8 cellular contexts compared by ENCODE assay signal in genomic region chr14:91114079-91115065, GRCh38. TPM values are rescaled to one million over a fixed set of nuclear protein-coding genes. Genes with fewer than 3 reads are reported as not detected.
DNase-seq lines count a peak whose midpoint lies in the region; ATAC-seq and TF ChIP-seq lines count a peak whose summit lies in the region.

No MANE protein-coding gene starts in this region.

- H3K4me1 ChIP-seq in HUES48 (ENCODE audit: control insufficient read depth, insufficient read depth, low read length) (peaks cover 34% of the 10 kb centered on the region), gastroesophageal sphincter (peaks cover 3 to 87% (median 27%) of the 10 kb centered on the region in 3 donors), neuron (ENCODE audit: insufficient read depth, low read length) (peaks cover 22% of the 10 kb centered on the region)

- DNase-seq in DMS153 treated with DMSO at 0.1 percent for 48 hours (lab: John Stamatoyannopoulos, UW; ENCODE audit: unreplicated experiment), result peak; percentile 44
- peak; percentile 57 for DNase-seq in RWPE1 (ENCODE audit: low spot score)
- DNase-seq in activated naive CD4-positive, alpha-beta T cell (lab: John Stamatoyannopoulos, UW), result peak; percentile 21 to 52 (median 30)
- DNase-seq in stromal cell of bone marrow (ENCODE audit: low read depth), result peak; percentile 47

- POLR2A ChIA-PET in RWPE1 (lab: Yijun Ruan, JAX; ENCODE audit: low non-redundant PET), result interaction anchor here (0.6 to 1.2 kb wide), 2 partner anchors 44 to 54 kb away, joined by 3 read pairs; partner anchors contain the start of gene RPS6KA5

- peak overlapping the region; percentile 71 for H2AFZ ChIP-seq in neuron (ENCODE audit: low read depth, low read length)

- WGBS in gastroesophageal sphincter (ENCODE audit: low coverage in 1 of 2), 2 donors, result 0 to 18% methylated on average over 2 to 6 of the region's 18 CpGs

- CTCF ChIA-PET in RWPE1 (lab: Yijun Ruan, JAX), result no interaction called here

- H3K27me3 ChIP-seq in HUES48 (ENCODE audit: control insufficient read depth, insufficient read depth, low read length), result no peaks in the 10 kb centered on the region
- H3K27me3 ChIP-seq in gastroesophageal sphincter, result no peaks in the 10 kb centered on the region
- no peaks in the 10 kb centered on the region for H3K27me3 ChIP-seq in neuron (ENCODE audit: insufficient read depth, low read length)

- H3K36me3 ChIP-seq in HUES48 (ENCODE audit: control insufficient read depth, insufficient read depth, low read length), result no peaks in the 10 kb centered on the region
- H3K36me3 ChIP-seq in gastroesophageal sphincter, result no peaks in the 10 kb centered on the region
- H3K36me3 ChIP-seq in neuron (ENCODE audit: insufficient read depth, low read length), result no peaks in the 10 kb centered on the region

- peak; percentile 43 to 72 for TF ChIP-seq POLR2A in gastroesophageal sphincter (IDR thresholded peaks at IDR 0.05)

- peak overlapping the region; percentile 94 for H3K27ac ChIP-seq in HUES48 (ENCODE audit: low read depth, low read length)
- H3K27ac ChIP-seq in RWPE1, result peak overlapping the region; percentile 97
- peak overlapping the region; percentile 90 to 97 (median 96) for H3K27ac ChIP-seq in gastroesophageal sphincter

- H3K4me3 ChIP-seq in HUES48 (ENCODE audit: low read depth, low read length), result peak overlapping the region; percentile 42
- peak overlapping the region; percentile 61 to 85 for H3K4me3 ChIP-seq in gastroesophageal sphincter
- H3K4me3 ChIP-seq in neuron (ENCODE audit: low read length), result peak overlapping the region; percentile 46

- TF ChIP-seq CTCF in RWPE1 (conservative IDR thresholded peaks at IDR 0.05; ENCODE audit: low read depth) (no peak), gastroesophageal sphincter (IDR thresholded peaks at IDR 0.05) (no peak)

- peak overlapping the region; percentile 58 for H3K9ac ChIP-seq in HUES48 (ENCODE audit: low read depth, low read length)

- ATAC-seq in GM21423 (IDR thresholded peaks at IDR 0.05; ENCODE audit: unreplicated experiment) (peak; percentile 72), gastroesophageal sphincter (peak; percentile 78)

- no peak for TF ChIP-seq EP300 in gastroesophageal sphincter (IDR thresholded peaks at IDR 0.05)

- H3K9me3 ChIP-seq in HUES48 (ENCODE audit: control insufficient read depth, insufficient read depth, low read length) (no peaks in the 10 kb centered on the region), gastroesophageal sphincter (no peaks in the 10 kb centered on the region), neuron (ENCODE audit: low read length) (peaks cover 2% of the 10 kb centered on the region)

RNA-seq across cellular contexts. Expression of gene DGLUCY, which starts 0.5 kb away (rescaled TPM):
- total RNA-seq in gastroesophageal sphincter, result 100 to 1,000 TPM in 1 of 4 donors, 10 to 100 TPM in 3; 52.8 to 118 (median 77.3) TPM

RNA-seq across cellular contexts. Expression of gene RPS6KA5, which starts 53.9 kb away (rescaled TPM):
- total RNA-seq in gastroesophageal sphincter, result 10 to 100 TPM; 30.8 to 48.6 (median 36.6) TPM

Comparison
In these comparisons a context has a peak if more than half of its experiments do, and no peak if none do; other contexts are left out.
1. Peak in every context shown above with its lines: DNase-seq, ATAC-seq, H3K4me3 ChIP-seq and H3K27ac ChIP-seq.